In the genomic region with DNA sequence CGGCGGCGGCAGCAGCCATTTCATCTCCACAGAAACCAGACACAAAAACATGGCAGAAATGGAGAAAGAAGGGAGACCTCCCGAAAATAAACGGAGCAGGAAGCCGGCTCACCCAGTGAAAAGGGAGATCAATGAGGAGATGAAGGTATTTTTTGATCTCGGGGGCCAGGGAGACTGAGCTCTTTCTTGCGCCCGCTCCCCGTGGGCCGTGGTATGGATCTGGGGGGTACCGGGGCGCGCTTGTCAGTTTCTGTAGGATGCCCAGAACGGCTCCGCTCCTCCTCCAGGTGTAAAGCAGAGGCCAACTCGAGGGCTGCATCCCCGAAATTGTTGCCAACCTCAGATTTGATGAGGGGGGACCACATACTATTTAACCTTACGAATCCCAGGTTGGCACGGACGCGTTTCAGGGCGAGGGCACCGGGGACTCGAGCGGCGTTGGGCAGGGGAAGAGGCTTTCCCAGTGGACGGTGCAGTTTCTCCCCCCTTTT, we compare ENCODE assay signal across 1 cellular context.
TF ChIP-seq lines count a peak whose summit lies in the region.

No MANE protein-coding gene starts in this region.

TF ChIP-seq in GM23338, 12 proteins besides CTCF, POLR2A, EP300 and RAD21 (continued from another document):
- TF ChIP-seq, protein P1, sequence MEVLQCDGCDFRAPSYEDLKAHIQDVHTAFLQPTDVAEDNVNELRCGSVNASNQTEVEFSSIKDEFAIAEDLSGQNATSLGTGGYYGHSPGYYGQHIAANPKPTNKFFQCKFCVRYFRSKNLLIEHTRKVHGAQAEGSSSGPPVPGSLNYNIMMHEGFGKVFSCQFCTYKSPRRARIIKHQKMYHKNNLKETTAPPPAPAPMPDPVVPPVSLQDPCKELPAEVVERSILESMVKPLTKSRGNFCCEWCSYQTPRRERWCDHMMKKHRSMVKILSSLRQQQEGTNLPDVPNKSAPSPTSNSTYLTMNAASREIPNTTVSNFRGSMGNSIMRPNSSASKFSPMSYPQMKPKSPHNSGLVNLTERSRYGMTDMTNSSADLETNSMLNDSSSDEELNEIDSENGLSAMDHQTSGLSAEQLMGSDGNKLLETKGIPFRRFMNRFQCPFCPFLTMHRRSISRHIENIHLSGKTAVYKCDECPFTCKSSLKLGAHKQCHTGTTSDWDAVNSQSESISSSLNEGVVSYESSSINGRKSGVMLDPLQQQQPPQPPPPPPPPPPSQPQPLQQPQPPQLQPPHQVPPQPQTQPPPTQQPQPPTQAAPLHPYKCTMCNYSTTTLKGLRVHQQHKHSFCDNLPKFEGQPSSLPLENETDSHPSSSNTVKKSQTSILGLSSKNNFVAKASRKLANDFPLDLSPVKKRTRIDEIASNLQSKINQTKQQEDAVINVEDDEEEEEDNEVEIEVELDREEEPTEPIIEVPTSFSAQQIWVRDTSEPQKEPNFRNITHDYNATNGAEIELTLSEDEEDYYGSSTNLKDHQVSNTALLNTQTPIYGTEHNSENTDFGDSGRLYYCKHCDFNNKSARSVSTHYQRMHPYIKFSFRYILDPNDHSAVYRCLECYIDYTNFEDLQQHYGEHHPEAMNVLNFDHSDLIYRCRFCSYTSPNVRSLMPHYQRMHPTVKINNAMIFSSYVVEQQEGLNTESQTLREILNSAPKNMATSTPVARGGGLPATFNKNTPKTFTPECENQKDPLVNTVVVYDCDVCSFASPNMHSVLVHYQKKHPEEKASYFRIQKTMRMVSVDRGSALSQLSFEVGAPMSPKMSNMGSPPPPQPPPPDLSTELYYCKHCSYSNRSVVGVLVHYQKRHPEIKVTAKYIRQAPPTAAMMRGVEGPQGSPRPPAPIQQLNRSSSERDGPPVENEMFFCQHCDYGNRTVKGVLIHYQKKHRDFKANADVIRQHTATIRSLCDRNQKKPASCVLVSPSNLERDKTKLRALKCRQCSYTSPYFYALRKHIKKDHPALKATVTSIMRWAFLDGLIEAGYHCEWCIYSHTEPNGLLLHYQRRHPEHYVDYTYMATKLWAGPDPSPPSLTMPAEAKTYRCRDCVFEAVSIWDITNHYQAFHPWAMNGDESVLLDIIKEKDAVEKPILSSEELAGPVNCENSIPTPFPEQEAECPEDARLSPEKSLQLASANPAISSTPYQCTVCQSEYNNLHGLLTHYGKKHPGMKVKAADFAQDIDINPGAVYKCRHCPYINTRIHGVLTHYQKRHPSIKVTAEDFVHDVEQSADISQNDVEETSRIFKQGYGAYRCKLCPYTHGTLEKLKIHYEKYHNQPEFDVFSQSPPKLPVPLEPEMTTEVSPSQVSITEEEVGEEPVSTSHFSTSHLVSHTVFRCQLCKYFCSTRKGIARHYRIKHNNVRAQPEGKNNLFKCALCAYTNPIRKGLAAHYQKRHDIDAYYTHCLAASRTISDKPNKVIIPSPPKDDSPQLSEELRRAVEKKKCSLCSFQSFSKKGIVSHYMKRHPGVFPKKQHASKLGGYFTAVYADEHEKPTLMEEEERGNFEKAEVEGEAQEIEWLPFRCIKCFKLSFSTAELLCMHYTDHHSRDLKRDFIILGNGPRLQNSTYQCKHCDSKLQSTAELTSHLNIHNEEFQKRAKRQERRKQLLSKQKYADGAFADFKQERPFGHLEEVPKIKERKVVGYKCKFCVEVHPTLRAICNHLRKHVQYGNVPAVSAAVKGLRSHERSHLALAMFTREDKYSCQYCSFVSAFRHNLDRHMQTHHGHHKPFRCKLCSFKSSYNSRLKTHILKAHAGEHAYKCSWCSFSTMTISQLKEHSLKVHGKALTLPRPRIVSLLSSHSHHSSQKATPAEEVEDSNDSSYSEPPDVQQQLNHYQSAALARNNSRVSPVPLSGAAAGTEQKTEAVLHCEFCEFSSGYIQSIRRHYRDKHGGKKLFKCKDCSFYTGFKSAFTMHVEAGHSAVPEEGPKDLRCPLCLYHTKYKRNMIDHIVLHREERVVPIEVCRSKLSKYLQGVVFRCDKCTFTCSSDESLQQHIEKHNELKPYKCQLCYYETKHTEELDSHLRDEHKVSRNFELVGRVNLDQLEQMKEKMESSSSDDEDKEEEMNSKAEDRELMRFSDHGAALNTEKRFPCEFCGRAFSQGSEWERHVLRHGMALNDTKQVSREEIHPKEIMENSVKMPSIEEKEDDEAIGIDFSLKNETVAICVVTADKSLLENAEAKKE (CRISPR knock-in tag; IDR thresholded peaks at IDR 0.05) = no peak
- TF ChIP-seq, protein P2, sequence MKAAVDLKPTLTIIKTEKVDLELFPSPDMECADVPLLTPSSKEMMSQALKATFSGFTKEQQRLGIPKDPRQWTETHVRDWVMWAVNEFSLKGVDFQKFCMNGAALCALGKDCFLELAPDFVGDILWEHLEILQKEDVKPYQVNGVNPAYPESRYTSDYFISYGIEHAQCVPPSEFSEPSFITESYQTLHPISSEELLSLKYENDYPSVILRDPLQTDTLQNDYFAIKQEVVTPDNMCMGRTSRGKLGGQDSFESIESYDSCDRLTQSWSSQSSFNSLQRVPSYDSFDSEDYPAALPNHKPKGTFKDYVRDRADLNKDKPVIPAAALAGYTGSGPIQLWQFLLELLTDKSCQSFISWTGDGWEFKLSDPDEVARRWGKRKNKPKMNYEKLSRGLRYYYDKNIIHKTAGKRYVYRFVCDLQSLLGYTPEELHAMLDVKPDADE (IDR thresholded peaks at IDR 0.05) = no peak
- peak; percentile 62 for TF ChIP-seq EZH2 (IDR thresholded peaks at IDR 0.05; ENCODE audit: low read depth, unreplicated experiment)
TF ChIP-seq in GM23338: peak in this region for 1.
